10 cellular contexts compared by ENCODE assay signal in the genomic region with DNA sequence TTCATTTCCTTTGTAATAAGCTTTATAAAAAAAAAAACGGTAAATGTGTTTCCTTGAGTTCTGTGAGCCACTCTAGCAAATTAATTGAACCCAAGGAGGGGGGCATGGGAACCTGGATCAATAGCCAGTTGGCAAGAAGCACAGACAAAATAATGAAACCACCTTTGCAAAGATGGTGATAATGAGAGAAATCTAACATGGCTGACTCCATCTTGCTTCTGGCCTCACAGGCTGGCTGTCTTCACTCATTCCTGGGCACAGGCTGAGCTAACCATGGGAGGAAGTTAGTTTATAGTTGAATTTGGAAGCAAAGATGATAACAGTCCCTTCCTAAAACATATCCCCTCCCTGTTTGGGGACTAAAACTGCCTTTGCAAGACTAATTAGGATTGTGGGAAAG.
"Had no signal": no experiment of that assay in that cellular context is flagged by ENCODE, and none has a peak within 500 bp of the region (broad histone marks: within the 10 kb centered on the region; RNA-seq: fewer than 3 reads in every experiment).

No MANE protein-coding gene starts in this region.

- H2AFZ ChIP-seq: GM23248 had no signal

- DNase-seq: GM23248, GOT3, H7, HFFc6, KG1 had no signal

- H3K9me3 ChIP-seq: HAP-1 had no signal

- FAIRE-seq: HepG2 had no signal

- ATAC-seq: HCT116, HepG2 had no signal

- H3K36me3 Mint-ChIP-seq: IgD-negative memory B cell had no signal

- H3K27ac ChIP-seq: GM23248, HL-60 had no signal

- H3K27ac Mint-ChIP-seq: HFFc6 had no signal

- H3K36me3 ChIP-seq: HAP-1 had no signal

- H3K4me3 ChIP-seq: GM23248, HAP-1 had no signal

- H3K4me3 Mint-ChIP-seq: HFFc6, IgD-negative memory B cell had no signal

- H3K9ac ChIP-seq: GM23248 had no signal

- H3K27me3 Mint-ChIP-seq: IgD-negative memory B cell had no signal

- H3K9me3 Mint-ChIP-seq: HFFc6 had no signal
